ENCODE assay signal across 8 cellular contexts in the genomic region with DNA sequence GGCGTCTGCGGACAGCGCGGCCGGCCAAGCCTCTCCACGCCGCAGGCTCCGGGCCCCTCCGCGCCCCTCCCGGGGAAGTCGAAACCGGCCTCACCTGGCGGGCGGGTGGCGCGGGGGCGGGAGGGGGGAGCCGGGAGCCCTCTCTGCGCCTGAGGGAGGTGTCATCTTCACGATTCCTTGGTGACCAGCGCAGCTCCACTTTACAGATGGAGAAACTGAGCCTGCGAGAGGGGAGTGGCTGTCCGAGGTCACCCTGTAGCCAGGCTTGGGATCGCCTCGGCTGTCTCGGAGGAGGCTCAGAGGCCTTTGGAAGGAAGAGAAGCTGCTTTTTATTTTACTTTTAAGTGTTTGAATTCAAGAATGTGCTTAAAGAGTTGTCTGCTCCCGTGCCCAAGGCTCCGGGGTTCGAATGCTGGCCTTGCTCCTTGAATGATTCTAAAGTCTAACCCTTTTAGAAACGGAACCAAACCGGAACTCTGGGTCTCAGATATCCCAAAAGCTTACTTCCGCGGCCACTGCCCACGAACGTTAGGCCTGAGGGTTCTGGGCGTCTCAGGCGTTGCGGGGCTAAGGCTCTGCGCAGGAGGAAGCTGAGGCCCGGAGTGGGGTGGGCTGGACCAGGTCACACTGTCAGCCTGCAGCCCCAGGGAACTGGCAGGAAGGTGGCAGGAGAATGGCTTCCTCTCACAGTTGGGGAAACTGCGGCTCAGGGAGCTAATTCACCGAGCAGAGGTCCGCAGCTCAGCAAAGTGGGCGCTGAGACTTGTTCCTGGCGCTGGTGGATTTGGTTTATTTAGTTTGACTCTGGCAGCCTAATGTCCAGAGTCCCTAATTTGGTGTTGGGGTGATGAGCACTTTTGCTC. TPM values are rescaled to one million over a fixed set of nuclear protein-coding genes. Genes with fewer than 3 reads are reported as not detected.
A peak's percentile ranks its signal among the peaks of the same experiment; 100 is the strongest.
DNase-seq lines count a peak whose midpoint lies in the region; ATAC-seq and TF ChIP-seq lines count a peak whose summit lies in the region.

No MANE protein-coding gene starts in this region.

- peak; percentile 41 for DNase-seq in stimulated activated CD4-positive, alpha-beta T cell treated with anti-CD3 and anti-CD28 coated beads, Interleukin-4, amount 100 ng/mL, for 1 hour
- no peak for DNase-seq in stimulated activated CD4-positive, alpha-beta T cell treated with anti-CD3 and anti-CD28 coated beads, Interleukin-1b, Interleukin-23, amount 100 ng/mL, for 48 hours
- DNase-seq in PC-3 (no peak), colonic mucosa (no peak), G401 (ENCODE audit: low spot score) (no peak), NCI-H2227 treated with DMSO at 0.1 percent for 48 hours (lab: John Stamatoyannopoulos, UW) (no peak), SIG-M5 (lab: John Stamatoyannopoulos, UW) (no peak)

- in situ Hi-C loops in G401 (cut with HindIII; ENCODE audit: low sequenced_read_pairs), result no loop called here

- no peaks in the 10 kb centered on the region for H3K9me3 Mint-ChIP-seq in nephron

- H3K9me3 ChIP-seq in PC-3 (ENCODE audit: low read length) (no peaks in the 10 kb centered on the region), colonic mucosa (no peaks in the 10 kb centered on the region)

- TSS peak; percentile 67 for BruUV-seq in PC-3 (replicated peaks; lab: Mats Ljungman, UMichigan)

- ATAC-seq in PC-3, result no peak; the same call in 1 of the 2 replicates

- H3K36me3 ChIP-seq in PC-3 (ENCODE audit: low read depth, low read length) (no peaks in the 10 kb centered on the region), colonic mucosa (no peaks in the 10 kb centered on the region)

- H3K4me1 Mint-ChIP-seq in nephron, result peaks cover 25% of the 10 kb centered on the region

- intact Hi-C loops in PC-3 (cut with micrococcal nuclease), result no loop called here
- intact Hi-C loops in colonic mucosa (cut with DNase I), result no loop called here

- H3K4me1 ChIP-seq in PC-3 (ENCODE audit: insufficient read depth, low read length), result peaks cover 27% of the 10 kb centered on the region
- peaks cover 6% of the 10 kb centered on the region for H3K4me1 ChIP-seq in colonic mucosa

- H3K4me3 ChIP-seq in PC-3 (ENCODE audit: low read length) (peak overlapping the region; percentile 71), colonic mucosa (peak overlapping the region; percentile 74)

- CTCF ChIA-PET in PC-3 (lab: Charles Lee), result no interaction called here

- H3K9me2 ChIP-seq in PC-3 (replicated peaks; ENCODE audit: low read length), result no peaks in the 10 kb centered on the region

- H3K27me3 Mint-ChIP-seq in nephron (ENCODE audit: low read depth), result peaks cover 18% of the 10 kb centered on the region

- H3K79me2 ChIP-seq in PC-3 (ENCODE audit: low read length), result peaks cover 11% of the 10 kb centered on the region

- no peak overlapping the region for H3K27ac ChIP-seq in PC-3 (ENCODE audit: low read length)
- H3K27ac ChIP-seq in colonic mucosa, result peak overlapping the region; percentile 61

- POLR2A ChIA-PET in PC-3 (lab: Charles Lee; ENCODE audit: unreplicated experiment), result no interaction called here

- peak overlapping the region; percentile 68; the same call in 1 of the 2 replicates for H2AFZ ChIP-seq in PC-3 (ENCODE audit: low read length)

- TF ChIP-seq CTCF in PC-3 (conservative IDR thresholded peaks at IDR 0.05; ENCODE audit: low read depth, low read length) (no peak), colonic mucosa (IDR thresholded peaks at IDR 0.05) (no peak), nephron (IDR thresholded peaks at IDR 0.05; ENCODE audit: unreplicated experiment in 3 of 3) (no peak)

- H3K36me3 Mint-ChIP-seq in nephron (ENCODE audit: low read depth), result no peaks in the 10 kb centered on the region

- H3K9ac ChIP-seq in PC-3 (ENCODE audit: low read length) (peak overlapping the region; percentile 49; the same call in 1 of the 2 replicates), colonic mucosa (ENCODE audit: low read depth in 2 of 2, low read length in 2 of 2) (peak overlapping the region; percentile 34 to 60)

- H3F3A ChIP-seq in PC-3 (ENCODE audit: low read length, unreplicated experiment), result no peaks in the 10 kb centered on the region

- peak overlapping the region; percentile 80 for H3K4me2 ChIP-seq in PC-3 (ENCODE audit: low read length)

- no peaks in the 10 kb centered on the region for H3K27me3 ChIP-seq in PC-3 (ENCODE audit: low read length)
- no peaks in the 10 kb centered on the region for H3K27me3 ChIP-seq in colonic mucosa

- H3K27ac Mint-ChIP-seq in nephron, result no peak overlapping the region

- H4K20me1 ChIP-seq in PC-3 (ENCODE audit: low read length), result no peaks in the 10 kb centered on the region

- H3K4me3 Mint-ChIP-seq in nephron, result peak overlapping the region; percentile 56 to 64 (median 58)

RNA-seq across cellular contexts. Expression of gene SUSD3, which starts 0.8 kb away (rescaled TPM):
- total RNA-seq in PC-3 (2014; rRNA removed), result 12.7 and 13.4 TPM in 2 replicates
- 1 to 10 TPM; 1.6 to 2.2 TPM for total RNA-seq in colonic mucosa
- total RNA-seq in G401 (2014; rRNA removed; shearing (Covaris generic)), result not detected in 2 replicates

RNA-seq across cellular contexts. Expression of gene CARD19, which starts 36.7 kb away (rescaled TPM):
- total RNA-seq in PC-3 (2014; rRNA removed) (68.6 and 86.0 TPM in 2 replicates), colonic mucosa (10 to 100 TPM; 48.6 to 56.3 TPM)
- 31.4 and 36.7 TPM in 2 replicates for total RNA-seq in G401 (2014; rRNA removed; shearing (Covaris generic))
